21 cellular contexts compared by ENCODE assay signal in genomic region chr15:52730594-52730993, GRCh38. TPM values are rescaled to one million over a fixed set of nuclear protein-coding genes. Genes with fewer than 3 reads are reported as not detected.
DNase-seq lines count a peak whose midpoint lies in the region; ATAC-seq and TF ChIP-seq lines count a peak whose summit lies in the region.
"Had no signal": no experiment of that assay in that cellular context is flagged by ENCODE, and none has a peak within 500 bp of the region (broad histone marks: within the 10 kb centered on the region; RNA-seq: fewer than 3 reads in every experiment).

No MANE protein-coding gene starts in this region.

- H3K36me3 ChIP-seq in KOPT-K1 (ENCODE audit: insufficient read depth, low read length), result no peaks in the 10 kb centered on the region
- H3K36me3 ChIP-seq in spleen, result no peaks in the 10 kb centered on the region

- no peaks in the 10 kb centered on the region for H3K9me3 Mint-ChIP-seq in activated naive CD4-positive, alpha-beta T cell treated with anti-CD3 and anti-CD28 coated beads, Interleukin-2, amount 50 U/mL, for 24 hours
- no peaks in the 10 kb centered on the region for H3K9me3 Mint-ChIP-seq in activated naive CD4-positive, alpha-beta T cell treated with anti-CD3 and anti-CD28 coated beads, Interleukin-2, amount 50 U/mL, for 72 hours
- H3K9me3 Mint-ChIP-seq in effector memory CD8-positive, alpha-beta T cell, result no peaks in the 10 kb centered on the region

- peak overlapping the region; percentile 29 for H3K27ac ChIP-seq in KOPT-K1 (ENCODE audit: low read depth, low read length, poor library complexity, severe bottlenecking)
- peak overlapping the region in 5 of 8 donors; percentile 45 to 61 (median 56) for H3K27ac ChIP-seq in spleen

- 82 to 92% (median 84%) methylated on average over 7 of the region's 7 CpGs for WGBS in spleen, 5 donors

- DNase-seq in activated naive CD4-positive, alpha-beta T cell treated with anti-CD3 and anti-CD28 coated beads, Interleukin-2, amount 50 U/mL, for 72 hours (ENCODE audit: low spot score in 2 of 2), result no peak
- DNase-seq in effector memory CD8-positive, alpha-beta T cell, result no peak
- no peak for DNase-seq in spleen
- DNase-seq in DMS114 treated with DMSO at 0.1 percent for 48 hours (lab: John Stamatoyannopoulos, UW; ENCODE audit: unreplicated experiment), result no peak
- no peak for DNase-seq in NCI-H1436 treated with DMSO at 0.1 percent for 48 hours (lab: John Stamatoyannopoulos, UW)
- DNase-seq in A172 (ENCODE audit: low spot score), result no peak
- DNase-seq: aorta, COR-L47, NCI-H1417 treated with DMSO at 0.1 percent for 48 hours, NCI-H526, OCI-M1, SIG-M5 had no signal

- no peaks in the 10 kb centered on the region for H3K9me3 ChIP-seq in KOPT-K1 (ENCODE audit: insufficient read depth, low read length, poor library complexity, severe bottlenecking)
- H3K9me3 ChIP-seq in spleen, result no peaks in the 10 kb centered on the region
- H3K9me3 ChIP-seq: mucosa of descending colon had no signal

- TF ChIP-seq CTCF in spleen (IDR thresholded peaks at IDR 0.05 in 8 of 11, conservative IDR thresholded peaks at IDR 0.05 in 3 of 11), result no peak

- peak overlapping the region; percentile 90 for H3K27ac Mint-ChIP-seq in activated naive CD4-positive, alpha-beta T cell treated with anti-CD3 and anti-CD28 coated beads, Interleukin-2, amount 50 U/mL, for 24 hours
- H3K27ac Mint-ChIP-seq in activated naive CD4-positive, alpha-beta T cell treated with anti-CD3 and anti-CD28 coated beads, Interleukin-2, amount 50 U/mL, for 72 hours, result peak overlapping the region in 1 of 2 donors; percentile 39
- peak overlapping the region; percentile 13 to 17 for H3K27ac Mint-ChIP-seq in effector memory CD8-positive, alpha-beta T cell

- intact Hi-C loops in spleen (cut with DNase I; ENCODE audit: low total_unique reads), result loop anchor here (5.0 to 10.0 kb wide), 2 partner anchors 406 to 473 kb away; no protein-coding TSS in a partner anchor

- no peaks in the 10 kb centered on the region for H3K27me3 ChIP-seq in spleen (replicated peaks in 1 of 7)

- no peak for ATAC-seq in activated naive CD4-positive, alpha-beta T cell treated with anti-CD3 and anti-CD28 coated beads, Interleukin-2, amount 50 U/mL, for 72 hours
- ATAC-seq in effector memory CD8-positive, alpha-beta T cell (replicated peaks), result no peak

- peaks cover 26% of the 10 kb centered on the region for H3K4me1 Mint-ChIP-seq in activated naive CD4-positive, alpha-beta T cell treated with anti-CD3 and anti-CD28 coated beads, Interleukin-2, amount 50 U/mL, for 24 hours
- H3K4me1 Mint-ChIP-seq in effector memory CD8-positive, alpha-beta T cell (ENCODE audit: low read depth in 2 of 2), result peaks cover 8 to 11% of the 10 kb centered on the region in 2 donors

- H3K36me3 Mint-ChIP-seq in activated naive CD4-positive, alpha-beta T cell treated with anti-CD3 and anti-CD28 coated beads, Interleukin-2, amount 50 U/mL, for 24 hours, result no peaks in the 10 kb centered on the region
- no peaks in the 10 kb centered on the region for H3K36me3 Mint-ChIP-seq in activated naive CD4-positive, alpha-beta T cell treated with anti-CD3 and anti-CD28 coated beads, Interleukin-2, amount 50 U/mL, for 72 hours
- H3K36me3 Mint-ChIP-seq in effector memory CD8-positive, alpha-beta T cell (ENCODE audit: insufficient read depth), result no peaks in the 10 kb centered on the region

- peaks cover 6 to 41% (median 22%) of the 10 kb centered on the region in 6 donors for H3K4me1 ChIP-seq in spleen

- TF ChIP-seq POLR2A in spleen (IDR thresholded peaks at IDR 0.05), result no peak

- peak overlapping the region; percentile 16 for H3K4me3 Mint-ChIP-seq in activated naive CD4-positive, alpha-beta T cell treated with anti-CD3 and anti-CD28 coated beads, Interleukin-2, amount 50 U/mL, for 24 hours
- peak overlapping the region in 1 of 2 donors; percentile 18 for H3K4me3 Mint-ChIP-seq in effector memory CD8-positive, alpha-beta T cell

- no peaks in the 10 kb centered on the region for H3K27me3 Mint-ChIP-seq in activated naive CD4-positive, alpha-beta T cell treated with anti-CD3 and anti-CD28 coated beads, Interleukin-2, amount 50 U/mL, for 24 hours
- no peaks in the 10 kb centered on the region for H3K27me3 Mint-ChIP-seq in effector memory CD8-positive, alpha-beta T cell

- no peak overlapping the region for H3K4me3 ChIP-seq in spleen
- H3K4me3 ChIP-seq: mucosa of descending colon had no signal

RNA-seq across cellular contexts. Expression of gene ATOSA, which starts 51.4 kb away (rescaled TPM):
- 10 to 100 TPM; 26.3 to 36.5 TPM for total RNA-seq in activated naive CD4-positive, alpha-beta T cell treated with anti-CD3 and anti-CD28 coated beads, Interleukin-2, amount 50 U/mL, for 72 hours
- 100 to 1,000 TPM in 2 of 7 donors, 10 to 100 TPM in 5; 65.2 to 148 (median 80.3) TPM for total RNA-seq in spleen
- 10 to 100 TPM; 57.0 to 80.7 (median 59.9) TPM for polyA plus RNA-seq in spleen
- total RNA-seq in A172 (2014; rRNA removed; shearing (Covaris generic)), result 8.0 and 9.0 TPM in 2 replicates

RNA-seq across cellular contexts. Expression of gene ONECUT1, which starts 59.5 kb away (rescaled TPM):
- not detected for total RNA-seq in activated naive CD4-positive, alpha-beta T cell treated with anti-CD3 and anti-CD28 coated beads, Interleukin-2, amount 50 U/mL, for 72 hours
- not detected for total RNA-seq in spleen
- not detected for polyA plus RNA-seq in spleen
- 0.05 TPM in 1 of 2 replicates, not detected in the other for total RNA-seq in A172 (2014; rRNA removed; shearing (Covaris generic))
- total RNA-seq: activated CD8-positive, alpha-beta memory T cell treated with anti-CD3 and anti-CD28 coated beads for 36 hours; aorta; fibroblast of lung; HT-29; LHCN-M2; mucosa of descending colon; T-helper 2 cell treated with Interferon-gamma antibody and Interleukin-4, amounts not matched to agents 100 ng/mL and 5 ng/mL, for 36 hours; temporal lobe had no signal
- polyA plus RNA-seq: aorta, fibroblast of lung had no signal
